1 cellular context compared by ENCODE assay signal in genomic region chr13:38662362-38662761, GRCh38.
TF ChIP-seq lines count a peak whose summit lies in the region.

No MANE protein-coding gene starts in this region.

TF ChIP-seq in IMR-90, 13 proteins besides CTCF, POLR2A, EP300 and RAD21:
- no peak for TF ChIP-seq CHD1 (IDR thresholded peaks at IDR 0.05; ENCODE audit: low read depth, low read length)
TF ChIP-seq in IMR-90: peak in this region for 0.
